23 cellular contexts compared by ENCODE assay signal in genomic region chr4:8122746-8123145, GRCh38.
"Had no signal": no experiment of that assay in that cellular context is flagged by ENCODE, and none has a peak within 500 bp of the region (broad histone marks: within the 10 kb centered on the region; RNA-seq: fewer than 3 reads in every experiment).

No MANE protein-coding gene starts in this region.

- H3K27ac ChIP-seq: epithelial cell of prostate, esophagus squamous epithelium, hepatocyte, right lobe of liver, skin epidermis, stomach, thyroid gland, upper lobe of right lung had no signal

- H3K27ac Mint-ChIP-seq: activated B cell treated with CpG ODN at 0.5 μM for 24 hours; activated CD8-positive, alpha-beta memory T cell treated with anti-CD3 and anti-CD28 coated beads, Interleukin-2, amount 10 ng/mL, durations not matched to agents 7 days and 5 days; activated CD8-positive, alpha-beta T cell treated with anti-CD3 and anti-CD28 coated beads, Interleukin-2, amount 10 ng/mL, durations not matched to agents 7 days and 5 days; activated naive CD4-positive, alpha-beta T cell treated with anti-CD3 and anti-CD28 coated beads, Interleukin-2, amount 50 U/mL, for 72 hours; activated T-cell treated with anti-CD3 and anti-CD28 coated beads, Interleukin-2, amount 50 U/mL, for 72 hours; stimulated activated effector memory CD8-positive, alpha-beta T cell treated with anti-CD3 and anti-CD28 coated beads, Interleukin-12 subunit alpha, Interleukin-12 subunit beta, amount 100 ng/mL, for 72 hours had no signal

- H3K79me2 ChIP-seq: hepatocyte had no signal

- H3K4me2 ChIP-seq: hepatocyte had no signal

- H3K4me1 Mint-ChIP-seq: activated CD8-positive, alpha-beta memory T cell treated with anti-CD3 and anti-CD28 coated beads, Interleukin-2, amount 10 ng/mL, durations not matched to agents 7 days and 5 days had no signal

- H3K9me3 ChIP-seq: esophagus squamous epithelium, left ventricle myocardium inferior, mucosa of descending colon, right lobe of liver, stomach, thyroid gland, upper lobe of right lung had no signal

- H3K4me3 Mint-ChIP-seq: activated B cell treated with CpG ODN at 0.5 μM for 24 hours; activated CD8-positive, alpha-beta memory T cell treated with anti-CD3 and anti-CD28 coated beads, Interleukin-2, amount 10 ng/mL, durations not matched to agents 7 days and 5 days; activated CD8-positive, alpha-beta T cell treated with anti-CD3 and anti-CD28 coated beads, Interleukin-2, amount 10 ng/mL, durations not matched to agents 7 days and 5 days; activated T-cell treated with anti-CD3 and anti-CD28 coated beads, Interleukin-2, amount 50 U/mL, for 72 hours; stimulated activated effector memory CD8-positive, alpha-beta T cell treated with anti-CD3 and anti-CD28 coated beads, Interleukin-12 subunit alpha, Interleukin-12 subunit beta, amount 100 ng/mL, for 72 hours; T-cell had no signal

- H2AFZ ChIP-seq: hepatocyte had no signal

- DNase-seq: activated B cell treated with CpG ODN at 0.5 μM for 24 hours; activated CD8-positive, alpha-beta memory T cell treated with anti-CD3 and anti-CD28 coated beads, Interleukin-2, amount 10 ng/mL, durations not matched to agents 7 days and 5 days; activated CD8-positive, alpha-beta T cell treated with anti-CD3 and anti-CD28 coated beads, Interleukin-2, amount 10 ng/mL, durations not matched to agents 7 days and 5 days; activated naive CD4-positive, alpha-beta T cell; activated T-cell treated with anti-CD3 and anti-CD28 coated beads for 4 hours; activated T-cell treated with anti-CD3 and anti-CD28 coated beads, Interleukin-2, amount 50 U/mL, for 72 hours; effector CD8-positive, alpha-beta T cell; esophagus squamous epithelium; foreskin melanocyte; mucosa of descending colon; right lobe of liver; stimulated activated CD4-positive, alpha-beta T cell treated with anti-CD3 and anti-CD28 coated beads, Interleukin-4, amount 100 ng/mL, for 24 hours; stomach; T-cell; thyroid gland; upper lobe of right lung had no signal

- H3K4me3 ChIP-seq: esophagus squamous epithelium, hepatocyte, left ventricle myocardium inferior, lung, mucosa of descending colon, right lobe of liver, skin epidermis, stomach, thyroid gland, upper lobe of right lung had no signal

- H3K4me1 ChIP-seq: right lobe of liver, upper lobe of right lung had no signal

- H3K36me3 ChIP-seq: left ventricle myocardium inferior, right lobe of liver, stomach, thyroid gland, upper lobe of right lung had no signal

- H3K9me3 Mint-ChIP-seq: activated B cell treated with CpG ODN at 0.5 μM for 24 hours; activated naive CD4-positive, alpha-beta T cell treated with anti-CD3 and anti-CD28 coated beads, Interleukin-2, amount 50 U/mL, for 72 hours; activated T-cell treated with anti-CD3 and anti-CD28 coated beads, Interleukin-2, amount 50 U/mL, for 72 hours; stimulated activated effector memory CD8-positive, alpha-beta T cell treated with anti-CD3 and anti-CD28 coated beads, Interleukin-12 subunit alpha, Interleukin-12 subunit beta, amount 100 ng/mL, for 72 hours; T-cell had no signal

- H3K27me3 Mint-ChIP-seq: activated CD8-positive, alpha-beta memory T cell treated with anti-CD3 and anti-CD28 coated beads, Interleukin-2, amount 10 ng/mL, durations not matched to agents 7 days and 5 days had no signal

- H3K36me3 Mint-ChIP-seq: activated CD8-positive, alpha-beta memory T cell treated with anti-CD3 and anti-CD28 coated beads, Interleukin-2, amount 10 ng/mL, durations not matched to agents 7 days and 5 days; activated naive CD4-positive, alpha-beta T cell treated with anti-CD3 and anti-CD28 coated beads, Interleukin-2, amount 50 U/mL, for 72 hours; stimulated activated effector memory CD8-positive, alpha-beta T cell treated with anti-CD3 and anti-CD28 coated beads, Interleukin-12 subunit alpha, Interleukin-12 subunit beta, amount 100 ng/mL, for 72 hours; T-cell had no signal

- H3K27me3 ChIP-seq: esophagus squamous epithelium, hepatocyte, right lobe of liver, stomach, thyroid gland, upper lobe of right lung had no signal
